Comparison of ENCODE assay signal across 8 cellular contexts in genomic region chr3:188154758-188155574, GRCh38. TPM values are rescaled to one million over a fixed set of nuclear protein-coding genes. Genes with fewer than 3 reads are reported as not detected.
DNase-seq lines count a peak whose midpoint lies in the region; ATAC-seq, FAIRE-seq and TF ChIP-seq lines count a peak whose summit lies in the region.

No MANE protein-coding gene starts in this region.

- in situ Hi-C loops in GM12878 (cut with MboI), result no loop called here

- H2AFZ ChIP-seq in GM12878 (ENCODE audit: control insufficient read depth, low read depth, low read length), result peak overlapping the region; percentile 26; the same call in 1 of the 2 replicates

- TF ChIP-seq CTCF in cardiac muscle cell (IDR thresholded peaks at IDR 0.05; ENCODE audit: low read depth, low read length) (no peak), GM12878 (IDR thresholded peaks at IDR 0.05 in 2 of 3, conservative IDR thresholded peaks at IDR 0.05 in 1 of 3; ENCODE audit: control insufficient read depth in 2 of 3, extremely low read depth in 1 of 3, insufficient read depth in 1 of 3, low read depth in 3 of 3, low read length in 3 of 3) (no peak), lower lobe of right lung (IDR thresholded peaks at IDR 0.05) (no peak), upper lobe of right lung (IDR thresholded peaks at IDR 0.05) (no peak)

- H3K9me3 ChIP-seq in cardiac muscle cell (ENCODE audit: low read depth), result no peaks in the 10 kb centered on the region
- H3K9me3 ChIP-seq in GM12878 (replicated peaks; ENCODE audit: control insufficient read depth, insufficient read depth, low read length), result no peaks in the 10 kb centered on the region; the same call in 2 of the 3 replicates
- no peaks in the 10 kb centered on the region for H3K9me3 ChIP-seq in lower lobe of right lung
- H3K9me3 ChIP-seq in upper lobe of right lung, result no peaks in the 10 kb centered on the region

- SMC1A ChIA-PET in GM12878 (lab: Charles Lee; ENCODE audit: uncharacterized antibody, unreplicated experiment), result no interaction called here

- no peak for ATAC-seq in GM12878
- ATAC-seq in lower lobe of right lung, result no peak
- no peak for ATAC-seq in upper lobe of right lung
- ATAC-seq in GM18498 (IDR thresholded peaks at IDR 0.05; ENCODE audit: unreplicated experiment), result no peak
- no peak for ATAC-seq in GM18520 (IDR thresholded peaks at IDR 0.05; ENCODE audit: unreplicated experiment)

- WGBS in GM12878 (ENCODE audit: insufficient coverage, insufficient replicate concordance, low lambda C conversion rate, missing lambda C conversion rate), result 19% methylated on average over 9 of the region's 9 CpGs

- H3K4me3 ChIP-seq in cardiac muscle cell, result peak overlapping the region; percentile 57
- no peak overlapping the region for H3K4me3 ChIP-seq in GM12878
- H3K4me3 ChIP-seq in lower lobe of right lung, result peak overlapping the region; percentile 81
- H3K4me3 ChIP-seq in upper lobe of right lung, result peak overlapping the region; percentile 81

- TF ChIP-seq POLR2A in GM12878 (IDR thresholded peaks at IDR 0.05; ENCODE audit: low read depth, low read length), result no peak

- H3K27ac ChIP-seq in cardiac muscle cell (peak overlapping the region; percentile 99), GM12878 (ENCODE audit: control insufficient read depth, insufficient read depth) (no peak overlapping the region), lower lobe of right lung (peak overlapping the region; percentile 95), upper lobe of right lung (peak overlapping the region; percentile 95)

- H3K36me3 ChIP-seq in cardiac muscle cell, result no peaks in the 10 kb centered on the region
- H3K36me3 ChIP-seq in GM12878 (ENCODE audit: control insufficient read depth in 2 of 2, insufficient read depth in 2 of 2, low read length in 1 of 2), result no peaks in the 10 kb centered on the region
- H3K36me3 ChIP-seq in lower lobe of right lung, result no peaks in the 10 kb centered on the region
- no peaks in the 10 kb centered on the region for H3K36me3 ChIP-seq in upper lobe of right lung

- no peak for FAIRE-seq in GM12878 (lab: Jason Lieb, UNC)

- RAD21 ChIA-PET in GM12878 (lab: Charles Lee; ENCODE audit: unreplicated experiment), result no interaction called here

- TF ChIP-seq RAD21 in GM12878 (IDR thresholded peaks at IDR 0.05; ENCODE audit: insufficient read depth, low read depth, low read length), result no peak

- intact Hi-C loops in cardiac septum (cut with DNase I) (loop anchor here (2.0 to 10.0 kb wide), 8 partner anchors 103 to 792 kb away; no protein-coding TSS in a partner anchor), GM12878 (cut with micrococcal nuclease; ENCODE audit: unreplicated experiment) (no loop called here), lower lobe of right lung (cut with DNase I) (no loop called here), upper lobe of right lung (cut with DNase I) (no loop called here)

- no peaks in the 10 kb centered on the region for H3K27me3 ChIP-seq in cardiac muscle cell
- peaks cover 4 to 11% of the 10 kb centered on the region in 2 experiments for H3K27me3 ChIP-seq in GM12878 (replicated peaks in 1 of 2; ENCODE audit: control insufficient read depth in 2 of 2, insufficient read depth in 2 of 2, low read length in 1 of 2)
- no peaks in the 10 kb centered on the region for H3K27me3 ChIP-seq in lower lobe of right lung (ENCODE audit: low read depth)
- H3K27me3 ChIP-seq in upper lobe of right lung, result no peaks in the 10 kb centered on the region

- peak overlapping the region; percentile 86 for H3K4me2 ChIP-seq in GM12878 (ENCODE audit: control insufficient read depth, insufficient read depth)

- TF ChIP-seq EP300 in GM12878 (IDR thresholded peaks at IDR 0.05; ENCODE audit: borderline replicate concordance in 1 of 2, control insufficient read depth in 1 of 2, low read depth in 2 of 2, low read length in 2 of 2), result no peak

- CTCF ChIA-PET in GM12878 (lab: Yijun Ruan, JAX), result interaction anchor here (0.6 kb wide), 1 partner anchor 50 kb away, joined by 3 read pairs; no protein-coding TSS in a partner anchor

- no peaks in the 10 kb centered on the region; the same call in 1 of the 2 replicates for H4K20me1 ChIP-seq in GM12878 (ENCODE audit: control insufficient read depth, insufficient read depth)

- no peak overlapping the region for H3K9ac ChIP-seq in GM12878 (ENCODE audit: control insufficient read depth, insufficient read depth, low read length)

- H3K4me1 ChIP-seq in cardiac muscle cell (ENCODE audit: low read depth) (peaks cover 15% of the 10 kb centered on the region), GM12878 (ENCODE audit: control insufficient read depth, insufficient read depth, low read length) (no peaks in the 10 kb centered on the region), lower lobe of right lung (peaks cover 61% of the 10 kb centered on the region), upper lobe of right lung (peaks cover 45% of the 10 kb centered on the region)

- H3K79me2 ChIP-seq in GM12878 (ENCODE audit: control insufficient read depth, insufficient read depth, low read length), result no peaks in the 10 kb centered on the region

- no TSS peak for BruUV-seq in GM12878 (replicated peaks; lab: Mats Ljungman, UMichigan)

- POLR2A ChIA-PET in GM12878 (lab: Charles Lee), result no interaction called here

- DNase-seq in cardiac muscle cell (ENCODE audit: low read depth in 1 of 2, low spot score in 1 of 2) (no peak), cardiac septum (ENCODE audit: low spot score) (no peak), GM12878 (ENCODE audit: low read depth, low spot score) (no peak), lower lobe of right lung (no peak), upper lobe of right lung (no peak)
- DNase-seq in stimulated activated CD4-positive, alpha-beta T cell treated with anti-CD3 and anti-CD28 coated beads, Interleukin-4, amount 100 ng/mL, for 4 hours, result no peak

TF ChIP-seq in GM12878, 131 proteins besides CTCF, POLR2A, EP300 and RAD21 (continues in another document):
- TF ChIP-seq SUZ12 (IDR thresholded peaks at IDR 0.05; ENCODE audit: unreplicated experiment), result no peak
- no peak for TF ChIP-seq E2F4 (IDR thresholded peaks at IDR 0.05; ENCODE audit: low read depth, low read length)
- TF ChIP-seq E4F1 (IDR thresholded peaks at IDR 0.05; ENCODE audit: borderline replicate concordance, partially characterized antibody), result no peak
- TF ChIP-seq SRF (IDR thresholded peaks at IDR 0.05; ENCODE audit: low read depth in 2 of 2, low read length in 2 of 2), result no peak
- TF ChIP-seq SIX5 (IDR thresholded peaks at IDR 0.05; ENCODE audit: low read depth, low read length, severe bottlenecking), result no peak
- TF ChIP-seq ATF7 (IDR thresholded peaks at IDR 0.05; ENCODE audit: low read depth), result no peak
- no peak for TF ChIP-seq DPF2 (IDR thresholded peaks at IDR 0.05)
- no peak for TF ChIP-seq BMI1 (IDR thresholded peaks at IDR 0.05; ENCODE audit: borderline replicate concordance)
- no peak for TF ChIP-seq BHLHE40 (IDR thresholded peaks at IDR 0.05; ENCODE audit: borderline replicate concordance in 1 of 2, low read depth in 2 of 2, low read length in 1 of 2)
- TF ChIP-seq ESRRA (IDR thresholded peaks at IDR 0.05; ENCODE audit: low read length), result no peak

RNA-seq across cellular contexts. Expression of gene LPP, which starts 1.0 kb away (rescaled TPM):
- total RNA-seq in cardiac muscle cell (31.6 and 45.2 TPM in 2 replicates), cardiac septum (145 TPM), GM12878 (2014; rRNA removed) (under 0.01 TPM in 2 replicates), GM12878 (2014; rRNA removed; fragmentation: Illumina TruSeq; extraction: Trizol) (0.04 and 0.05 TPM in 2 replicates), GM12878 (2021) (0.37 and 0.62 TPM in 2 replicates), lower lobe of right lung (180 TPM), upper lobe of right lung (191 TPM)
- polyA plus RNA-seq in cardiac muscle cell (21.4 and 37.7 TPM in 2 replicates), GM12878 (2011; rRNA removed) (0.04 and 0.06 TPM in 2 replicates), GM12878 (2014; fragmentation: Illumina TruSeq; extraction: Trizol) (0.02 and 0.03 TPM in 2 replicates), GM12878 (2014; fragmentation: Nextera tagmentation; extraction: Ambion mirVana) (under 1 TPM; under 0.01 to 0.02 TPM), GM12878 (2014; rRNA removed) (under 0.01 and 0.03 TPM in 2 replicates), GM12878 (2016; fragmentation: Nextera tagmentation; extraction: Ambion mirVana) (under 1 TPM; 0.01 to 0.19 TPM)
- 0.59 and 0.63 TPM in 2 replicates for total RNA-seq in GM12878 (2013; cell fraction: nucleolus; rRNA removed)
- polyA plus RNA-seq in GM12878 (2011; ENCODE audit: low read depth), result 0.04 TPM
- polyA plus RNA-seq in GM12878 (2011; cell fraction: cytosol; rRNA removed), result 0.03 and 0.15 TPM in 2 replicates
- 0.26 and 0.34 TPM in 2 replicates for polyA plus RNA-seq in GM12878 (2011; cell fraction: nucleus; rRNA removed)
- 0.13 and 0.61 TPM in 2 replicates for polyA plus RNA-seq in GM12878 (2012)
- under 0.01 and 0.72 TPM in 2 replicates for polyA minus RNA-seq in GM12878 (2011; rRNA and poly(A)+ RNA removed)
- under 0.01 and 0.62 TPM in 2 replicates for polyA minus RNA-seq in GM12878 (2011; cell fraction: cytosol; rRNA and poly(A)+ RNA removed)
- polyA minus RNA-seq in GM12878 (2011; cell fraction: nucleus; rRNA and poly(A)+ RNA removed), result 0.12 and 1.5 TPM in 2 replicates

Comparison
In these comparisons a context has a peak if more than half of its experiments do, and no peak if none do; other contexts are left out.
1. RNA of gene LPP, which starts 1.0 kb away (total RNA-seq): 191 TPM in upper lobe of right lung (single experiment), 180 TPM in lower lobe of right lung (single experiment), 145 TPM in cardiac septum (single experiment) and 31.6 to 45.2 TPM in cardiac muscle cell; under 0.01 to 0.63 TPM in GM12878; every median in the first group is over 10 times any median in the second.